In the genomic region with DNA sequence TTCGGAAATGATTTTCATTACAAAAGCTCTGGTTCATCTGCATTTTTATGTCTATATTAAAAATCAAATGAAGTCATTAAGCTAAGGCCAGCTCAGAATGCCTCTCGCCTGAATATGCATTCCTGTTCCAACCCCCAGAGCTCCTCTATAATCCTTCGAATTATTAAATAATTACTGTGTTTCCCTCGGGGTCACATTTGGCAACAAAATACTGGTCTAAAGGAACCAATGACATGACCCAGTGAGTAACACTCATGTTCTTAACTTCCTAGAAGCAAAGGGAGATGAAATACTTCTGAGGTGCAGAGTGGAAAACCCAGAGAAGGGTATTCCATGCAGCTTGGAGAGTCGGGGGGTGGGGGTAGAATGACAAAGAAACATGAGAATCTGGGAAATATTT, we compare ENCODE assay signal across 24 cellular contexts.
DNase-seq lines count a peak whose midpoint lies in the region; ATAC-seq and TF ChIP-seq lines count a peak whose summit lies in the region.
"Had no signal": no experiment of that assay in that cellular context is flagged by ENCODE, and none has a peak within 500 bp of the region (broad histone marks: within the 10 kb centered on the region; RNA-seq: fewer than 3 reads in every experiment).

No MANE protein-coding gene starts in this region.

- peaks cover 5% of the 10 kb centered on the region for H3K9me3 ChIP-seq in endodermal cell (ENCODE audit: control insufficient read depth, low read length)
- H3K9me3 ChIP-seq: body of pancreas, heart left ventricle, transverse colon had no signal

- TF ChIP-seq CTCF in endodermal cell (conservative IDR thresholded peaks at IDR 0.05) (no peak), nephron (IDR thresholded peaks at IDR 0.05; ENCODE audit: unreplicated experiment in 3 of 3) (no peak)

- H3K36me3 ChIP-seq in endodermal cell (ENCODE audit: control insufficient read depth, insufficient read depth, low read length), result peaks cover 13% of the 10 kb centered on the region

- H3K27ac ChIP-seq in endodermal cell (ENCODE audit: low read depth, low read length) (peak overlapping the region; percentile 92), temporal lobe (ENCODE audit: low read depth, low read length) (peak overlapping the region; percentile 48)
- H3K27ac ChIP-seq: coronary artery, heart left ventricle, KMS-11, PC-9, transverse colon had no signal

- H3K36me3 Mint-ChIP-seq in activated T-helper 17 cell treated with anti-CD3 and anti-CD28 coated beads, Interleukin-2, amount 50 U/mL, for 72 hours (ENCODE audit: low read depth), result peaks cover 53% of the 10 kb centered on the region
- H3K36me3 Mint-ChIP-seq in endodermal cell (ENCODE audit: low read depth) (peaks cover 52% of the 10 kb centered on the region), nephron (ENCODE audit: low read depth) (peaks cover 51% of the 10 kb centered on the region)

- no peaks in the 10 kb centered on the region for H3K9me3 Mint-ChIP-seq in activated T-helper 17 cell treated with anti-CD3 and anti-CD28 coated beads, Interleukin-2, amount 50 U/mL, for 72 hours
- H3K9me3 Mint-ChIP-seq in endodermal cell, result no peaks in the 10 kb centered on the region
- H3K9me3 Mint-ChIP-seq in nephron, result no peaks in the 10 kb centered on the region
- H3K9me3 Mint-ChIP-seq: CD4-positive, alpha-beta memory T cell; naive thymus-derived CD4-positive, alpha-beta T cell; stimulated activated naive CD8-positive, alpha-beta T cell treated with anti-CD3 and anti-CD28 coated beads, Interleukin-15, amount 100 ng/mL, for 72 hours had no signal

- 81 to 96% methylated on average over 3 to 4 of the region's 5 CpGs for WGBS in endodermal cell (ENCODE audit: insufficient coverage in 1 of 2, insufficient read length in 1 of 2), 2 experiments

- peaks cover 14% of the 10 kb centered on the region for H3K4me1 ChIP-seq in endodermal cell (ENCODE audit: control insufficient read depth, insufficient read depth, low read length)

- H3K27me3 ChIP-seq in endodermal cell (ENCODE audit: control insufficient read depth, insufficient read depth, low read length, poor library complexity, severe bottlenecking), result no peaks in the 10 kb centered on the region
- H3K27me3 ChIP-seq: body of pancreas, heart left ventricle, transverse colon had no signal

- peaks cover 36% of the 10 kb centered on the region for H3K4me1 Mint-ChIP-seq in activated T-helper 17 cell treated with anti-CD3 and anti-CD28 coated beads, Interleukin-2, amount 50 U/mL, for 72 hours
- H3K4me1 Mint-ChIP-seq in endodermal cell, result peaks cover 55% of the 10 kb centered on the region
- H3K4me1 Mint-ChIP-seq in nephron, result peaks cover 60% of the 10 kb centered on the region

- ATAC-seq in activated T-helper 17 cell treated with anti-CD3 and anti-CD28 coated beads, Interleukin-2, amount 50 U/mL, for 72 hours (replicated peaks), result no peak
- ATAC-seq in esophagus mucosa, result no peak
- ATAC-seq: sciatic nerve; stimulated activated naive CD8-positive, alpha-beta T cell treated with anti-CD3 and anti-CD28 coated beads, Interleukin-15, amount 100 ng/mL, for 72 hours had no signal

- H3K27me3 Mint-ChIP-seq in activated T-helper 17 cell treated with anti-CD3 and anti-CD28 coated beads, Interleukin-2, amount 50 U/mL, for 72 hours, result no peaks in the 10 kb centered on the region
- peaks cover 10% of the 10 kb centered on the region for H3K27me3 Mint-ChIP-seq in endodermal cell (ENCODE audit: insufficient read depth)
- H3K27me3 Mint-ChIP-seq in nephron (ENCODE audit: low read depth), result no peaks in the 10 kb centered on the region
- H3K27me3 Mint-ChIP-seq: CD4-positive, alpha-beta memory T cell; naive thymus-derived CD4-positive, alpha-beta T cell; stimulated activated naive CD8-positive, alpha-beta T cell treated with anti-CD3 and anti-CD28 coated beads, Interleukin-15, amount 100 ng/mL, for 72 hours had no signal

- no peak overlapping the region for H3K9ac ChIP-seq in endodermal cell (ENCODE audit: extremely low read depth, low read length, poor library complexity, severe bottlenecking)
- H3K9ac ChIP-seq: KMS-11, parathyroid adenoma had no signal

- no peak for DNase-seq in endodermal cell
- DNase-seq in activated CD4-positive, alpha-beta T cell treated with anti-CD3 and anti-CD28 coated beads for 1 hour, result no peak
- DNase-seq in dermis blood vessel endothelial cell, result no peak
- DNase-seq: activated CD4-positive, alpha-beta T cell treated with anti-CD3 and anti-CD28 coated beads, Interleukin-2, amount 50 U/mL, for 48 hours; activated CD4-positive, CD25-positive, alpha-beta regulatory T cell; activated effector memory CD4-positive, alpha-beta T cell treated with Interleukin-2 at 50 U/mL for 16 hours; EL; mammary epithelial cell; naive thymus-derived CD4-positive, alpha-beta T cell; PC-9; stimulated activated naive CD8-positive, alpha-beta T cell treated with anti-CD3 and anti-CD28 coated beads, Interleukin-15, amount 100 ng/mL, for 72 hours; SW 1271 had no signal

- no peak overlapping the region for H3K4me3 Mint-ChIP-seq in activated T-helper 17 cell treated with anti-CD3 and anti-CD28 coated beads, Interleukin-2, amount 50 U/mL, for 72 hours
- H3K4me3 Mint-ChIP-seq in endodermal cell, result no peak overlapping the region
- H3K4me3 Mint-ChIP-seq in nephron, result no peak overlapping the region
- H3K4me3 Mint-ChIP-seq: CD4-positive, alpha-beta memory T cell; stimulated activated naive CD8-positive, alpha-beta T cell treated with anti-CD3 and anti-CD28 coated beads, Interleukin-15, amount 100 ng/mL, for 72 hours had no signal

- H3K4me3 ChIP-seq in endodermal cell (ENCODE audit: low read length), result no peak overlapping the region
- H3K4me3 ChIP-seq: body of pancreas, coronary artery, heart left ventricle, PC-9, transverse colon had no signal

- H3K27ac Mint-ChIP-seq in activated T-helper 17 cell treated with anti-CD3 and anti-CD28 coated beads, Interleukin-2, amount 50 U/mL, for 72 hours, result peak overlapping the region; percentile 22
- H3K27ac Mint-ChIP-seq in endodermal cell, result no peak overlapping the region
- peak overlapping the region; percentile 75 to 100 (median 92) for H3K27ac Mint-ChIP-seq in nephron
